Comparison of ENCODE assay signal across 7 cellular contexts in the genomic region with DNA sequence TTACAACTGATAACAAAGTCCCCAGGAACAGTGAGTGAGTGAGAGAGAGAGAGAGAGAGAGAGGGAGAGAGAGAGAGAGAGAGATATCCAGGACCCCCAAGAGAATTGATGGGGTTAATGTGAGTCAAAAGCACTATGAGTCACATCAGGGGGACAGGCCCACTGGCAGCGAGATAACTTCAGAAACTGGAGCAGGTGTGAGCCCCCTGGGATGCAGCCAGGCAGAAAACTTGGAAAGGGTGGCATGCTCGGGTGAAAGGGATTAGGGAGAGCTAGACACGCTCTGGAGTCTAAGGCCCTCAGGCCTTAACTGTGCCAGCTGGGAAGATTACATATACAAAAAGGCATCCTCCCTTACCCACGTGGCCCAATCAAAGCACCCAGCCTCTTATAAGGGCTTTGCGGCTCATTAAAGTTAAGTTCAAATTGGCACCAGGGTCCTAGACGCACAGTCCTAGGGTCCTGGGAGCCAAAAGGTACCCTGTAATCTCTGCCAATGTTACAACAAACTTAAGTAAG. TPM values are rescaled to one million over a fixed set of nuclear protein-coding genes. Genes with fewer than 3 reads are reported as not detected.
DNase-seq lines count a peak whose midpoint lies in the region; ATAC-seq and TF ChIP-seq lines count a peak whose summit lies in the region.

No MANE protein-coding gene starts in this region.

- TF ChIP-seq POLR2A in GM18505 (IDR thresholded peaks at IDR 0.05; ENCODE audit: borderline replicate concordance, extremely low read depth, insufficient read depth, insufficient read length) = no peak

- H3K56ac ChIP-seq in mesendoderm (ENCODE audit: low read length) = peak overlapping the region; percentile 96

- H3K27ac ChIP-seq in endodermal cell (ENCODE audit: low read depth, low read length) = no peak overlapping the region
- H3K27ac ChIP-seq in mesendoderm (ENCODE audit: low read depth, low read length) = no peak overlapping the region

- H3K27me3 Mint-ChIP-seq in endodermal cell (ENCODE audit: insufficient read depth) = no peaks in the 10 kb centered on the region

- no peaks in the 10 kb centered on the region for H3K9me3 ChIP-seq in endodermal cell (ENCODE audit: control insufficient read depth, low read length)

- peak overlapping the region; percentile 18 for H3K4ac ChIP-seq in mesendoderm (ENCODE audit: low read depth, low read length)

- no peak overlapping the region for H2AK5ac ChIP-seq in mesendoderm (ENCODE audit: low read length)

- H3K4me1 ChIP-seq in endodermal cell (ENCODE audit: control insufficient read depth, insufficient read depth, low read length) = no peaks in the 10 kb centered on the region
- no peaks in the 10 kb centered on the region for H3K4me1 ChIP-seq in mesendoderm (ENCODE audit: control insufficient read depth, low read depth, low read length)

- H3K36me3 ChIP-seq in endodermal cell (ENCODE audit: control insufficient read depth, insufficient read depth, low read length) (no peaks in the 10 kb centered on the region), mesendoderm (ENCODE audit: control insufficient read depth, insufficient read depth, low read length) (no peaks in the 10 kb centered on the region)

- H2BK120ac ChIP-seq in mesendoderm (ENCODE audit: low read depth, low read length) = no peak overlapping the region

- in situ Hi-C loops in G401 (cut with HindIII; ENCODE audit: low sequenced_read_pairs) = no loop called here

- peaks cover 24% of the 10 kb centered on the region for H3K79me2 ChIP-seq in mesendoderm (ENCODE audit: control insufficient read depth, insufficient read depth, low read length)

- H2BK5ac ChIP-seq in mesendoderm (ENCODE audit: low read length) = no peak overlapping the region

- H3K79me1 ChIP-seq in mesendoderm (ENCODE audit: low read length) = no peaks in the 10 kb centered on the region

- 10 to 29% methylated on average over 1 to 6 of the region's 6 CpGs for WGBS in endodermal cell (ENCODE audit: insufficient coverage in 1 of 2, insufficient read length in 1 of 2), 2 experiments
- no CpG with 5 or more reads among the region's 6 CpGs for WGBS in mesendoderm (ENCODE audit: extremely low coverage, insufficient coverage, low lambda C conversion rate)

- H3K27ac Mint-ChIP-seq in endodermal cell = peak overlapping the region; percentile 89

- H4K5ac ChIP-seq in mesendoderm (ENCODE audit: low read length) = no peak overlapping the region

- no peaks in the 10 kb centered on the region for H3K9me3 Mint-ChIP-seq in endodermal cell

- H2BK15ac ChIP-seq in mesendoderm (replicated peaks; ENCODE audit: low read depth) = no peak overlapping the region

- H3K4me2 ChIP-seq in mesendoderm (ENCODE audit: low read length) = peak overlapping the region; percentile 18

- H3K27me3 ChIP-seq in endodermal cell (ENCODE audit: control insufficient read depth, insufficient read depth, low read length, poor library complexity, severe bottlenecking) = no peaks in the 10 kb centered on the region
- no peaks in the 10 kb centered on the region for H3K27me3 ChIP-seq in mesendoderm (ENCODE audit: insufficient read depth, low read length, poor library complexity)

- H3K4me3 ChIP-seq in endodermal cell (ENCODE audit: low read length) (peak overlapping the region; percentile 88), mesendoderm (ENCODE audit: low read length) (peak overlapping the region; percentile 69)

- ATAC-seq in GM18505 (IDR thresholded peaks at IDR 0.05; ENCODE audit: unreplicated experiment) = no peak

- no peak overlapping the region for H3K23ac ChIP-seq in mesendoderm (ENCODE audit: low read length)

- H3K9ac ChIP-seq in endodermal cell (ENCODE audit: extremely low read depth, low read length, poor library complexity, severe bottlenecking) = peak overlapping the region; percentile 59
- H3K9ac ChIP-seq in mesendoderm (ENCODE audit: low read length) = peak overlapping the region; percentile 84

- peak overlapping the region; percentile 76 for H3K4me3 Mint-ChIP-seq in endodermal cell

- no peak for TF ChIP-seq CTCF in endodermal cell (conservative IDR thresholded peaks at IDR 0.05)

- H3K4me1 Mint-ChIP-seq in endodermal cell = peaks cover 20% of the 10 kb centered on the region

- no peaks in the 10 kb centered on the region for H3K36me3 Mint-ChIP-seq in endodermal cell (ENCODE audit: low read depth)

- DNase-seq in G401 (ENCODE audit: low spot score) (peak; percentile 27), HUDEP-2 (lab: John Stamatoyannopoulos, UW; ENCODE audit: unreplicated experiment in 76 of 76) (peak in 52 of 76 experiments; percentile 0 to 46 (median 9)), UCSD-AML1 (lab: John Stamatoyannopoulos, UW; ENCODE audit: unreplicated experiment) (peak; percentile 10), endodermal cell (peak; percentile 66), mesendoderm (peak; percentile 83), ureter (ENCODE audit: low spot score) (peak; percentile 45)

- peak overlapping the region; percentile 18 for H3K18ac ChIP-seq in mesendoderm (ENCODE audit: low read length)

- peak overlapping the region; percentile 16 for H4K8ac ChIP-seq in mesendoderm (ENCODE audit: low read depth, low read length)

RNA-seq across cellular contexts. Expression of a gene that starts 0.8 kb away (rescaled TPM):
- total RNA-seq in G401 (2014; rRNA removed; shearing (Covaris generic)) = 58.6 and 79.3 TPM in 2 replicates
- 10 to 100 TPM; 34.6 to 58.4 TPM for total RNA-seq in endodermal cell
- 32.4 TPM for polyA plus RNA-seq in endodermal cell (2013, experiment 1 of 2)
- polyA plus RNA-seq in endodermal cell (2013, experiment 2 of 2) = 26.2 TPM
- 39.4 TPM for polyA plus RNA-seq in mesendoderm (2013, experiment 1 of 2)
- 40.3 TPM for polyA plus RNA-seq in mesendoderm (2013, experiment 2 of 2)
- 31.0 TPM for total RNA-seq in ureter

RNA-seq across cellular contexts. Expression of a gene that starts 40.7 kb away (rescaled TPM):
- 466 and 512 TPM in 2 replicates for total RNA-seq in G401 (2014; rRNA removed; shearing (Covaris generic))
- total RNA-seq in endodermal cell = 100 to 1,000 TPM in 1 of 2 donors, 10 to 100 TPM in 1; 63.4 to 118 TPM
- 72.8 TPM for polyA plus RNA-seq in endodermal cell (2013, experiment 1 of 2)
- polyA plus RNA-seq in endodermal cell (2013, experiment 2 of 2) = 67.6 TPM
- 32.9 TPM for polyA plus RNA-seq in mesendoderm (2013, experiment 1 of 2)
- 32.5 TPM for polyA plus RNA-seq in mesendoderm (2013, experiment 2 of 2)
- total RNA-seq in ureter = 205 TPM

Comparison
In these comparisons a context has a peak if more than half of its experiments do, and no peak if none do; other contexts are left out.
1. DNase-seq: peak in every context shown above with its lines; median percentile 83 in mesendoderm; 66 in endodermal cell; 45 in ureter; 27 in G401; 10 in UCSD-AML1; 9 in HUDEP-2.